In genomic region chr5:2066373-2066772, GRCh38 we compare ENCODE assay signal across 1 cellular context.
TF ChIP-seq lines count a peak whose summit lies in the region.

No MANE protein-coding gene starts in this region.

TF ChIP-seq in GM23338, 12 proteins besides CTCF, POLR2A, EP300 and RAD21:
- TF ChIP-seq ZNF462 (CRISPR knock-in tag; IDR thresholded peaks at IDR 0.05) (no peak), CREB1 (CRISPR knock-in tag; IDR thresholded peaks at IDR 0.05; ENCODE audit: low read depth) (no peak), STAT1 (IDR thresholded peaks at IDR 0.05; ENCODE audit: unreplicated experiment) (no peak), ETS1 (IDR thresholded peaks at IDR 0.05) (no peak), POLR2AphosphoS5 (IDR thresholded peaks at IDR 0.05; ENCODE audit: low read depth) (no peak), REST (IDR thresholded peaks at IDR 0.05; ENCODE audit: unreplicated experiment) (no peak), EZH2phosphoT487 (IDR thresholded peaks at IDR 0.05; ENCODE audit: unreplicated experiment) (no peak), ZNF331 (CRISPR knock-in tag; IDR thresholded peaks at IDR 0.05; ENCODE audit: low read depth) (no peak), JUNB (IDR thresholded peaks at IDR 0.05; ENCODE audit: unreplicated experiment) (no peak), EZH2 (IDR thresholded peaks at IDR 0.05; ENCODE audit: low read depth, unreplicated experiment) (no peak), NANOG (IDR thresholded peaks at IDR 0.05; ENCODE audit: borderline replicate concordance) (no peak)
